In the genomic region with DNA sequence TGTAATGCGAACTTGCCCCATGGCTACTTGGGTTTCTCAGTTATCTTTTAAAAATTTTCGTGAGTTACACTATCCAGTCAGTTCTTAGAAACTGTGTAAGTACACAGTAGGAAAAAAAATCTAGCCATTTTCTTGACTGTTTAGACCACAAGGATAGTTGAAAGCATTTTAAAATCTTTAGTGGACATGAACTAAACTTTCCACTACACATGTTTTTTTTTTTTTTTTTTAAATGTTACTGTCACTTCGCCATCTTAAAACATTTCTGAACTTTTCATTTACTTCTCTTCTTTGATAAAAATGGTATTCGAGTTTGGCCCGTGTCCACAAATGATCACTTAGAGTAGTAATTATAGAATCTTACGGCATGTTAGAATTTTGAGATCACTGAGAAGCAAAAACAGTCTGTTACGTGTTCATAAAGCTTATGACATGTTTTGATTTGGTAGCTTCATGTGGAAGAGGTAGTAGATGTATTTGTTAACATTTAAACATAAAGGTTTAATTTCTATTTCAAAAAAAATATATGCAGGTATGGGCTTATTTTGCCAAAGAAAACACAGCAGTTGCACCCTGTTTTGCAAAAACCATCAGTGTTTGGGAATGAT, we compare ENCODE assay signal across 8 cellular contexts. TPM values are rescaled to one million over a fixed set of nuclear protein-coding genes. Genes with fewer than 3 reads are reported as not detected.
DNase-seq lines count a peak whose midpoint lies in the region; ATAC-seq and TF ChIP-seq lines count a peak whose summit lies in the region.

No MANE protein-coding gene starts in this region.

- H3K9me3 ChIP-seq in HCT116 (ENCODE audit: control insufficient read depth in 1 of 2, insufficient read depth in 1 of 2, low read depth in 1 of 2, low read length in 2 of 2) (no peaks in the 10 kb centered on the region), right cardiac atrium (ENCODE audit: control insufficient read depth, low read length) (no peaks in the 10 kb centered on the region)

- POLR2A ChIA-PET in HCT116 (lab: Charles Lee), result interaction anchor here (1.2 to 2.4 kb wide), 2 partner anchors 12 to 16 kb away, joined by 3 to 7 read pairs; no protein-coding TSS in a partner anchor

- TF ChIP-seq CTCF in HCT116 (IDR thresholded peaks at IDR 0.05 in 2 of 3, conservative IDR thresholded peaks at IDR 0.05 in 1 of 3; ENCODE audit: borderline replicate concordance in 1 of 3, insufficient read depth in 1 of 3, low read depth in 2 of 3, low read length in 2 of 3) (no peak), WI38 (IDR thresholded peaks at IDR 0.05; ENCODE audit: low read depth, low read length) (no peak)

- CTCF ChIA-PET in HCT116 (lab: Charles Lee), result no interaction called here

- RAD21 ChIA-PET in HCT116 (lab: Charles Lee; ENCODE audit: low non-redundant PET in 1 of 2, low total read pairs in 2 of 2, uncharacterized antibody in 2 of 2, unreplicated experiment in 2 of 2), result no interaction called here

- peak overlapping the region; percentile 62 to 67 for H3K4me3 ChIP-seq in HCT116 (replicated peaks in 1 of 2; ENCODE audit: low read depth in 1 of 2, low read length in 2 of 2)
- H3K4me3 ChIP-seq in WI38 (ENCODE audit: low read depth, low read length), result peak overlapping the region; percentile 63
- H3K4me3 ChIP-seq in right cardiac atrium (ENCODE audit: low read length), result peak overlapping the region; percentile 95
- H3K4me3 ChIP-seq in skin epidermis, result peak overlapping the region; percentile 55 to 86 (median 75)

- H3K4me1 ChIP-seq in HCT116 (ENCODE audit: control insufficient read depth in 1 of 2, insufficient read depth in 2 of 2, low read length in 2 of 2) (peaks cover 7 to 10% of the 10 kb centered on the region in 2 experiments), right cardiac atrium (ENCODE audit: control insufficient read depth, insufficient read depth, low read length) (no peaks in the 10 kb centered on the region)

- H3K27ac ChIP-seq in HCT116 (ENCODE audit: low read depth, low read length) (peak overlapping the region; percentile 83), right cardiac atrium (ENCODE audit: low read length) (peak overlapping the region; percentile 97), skin epidermis (peak overlapping the region; percentile 82 to 98 (median 97))

- peaks cover 15 to 16% of the 10 kb centered on the region in 2 experiments for H3K36me3 ChIP-seq in HCT116 (ENCODE audit: control insufficient read depth in 1 of 2, insufficient read depth in 2 of 2, low read length in 2 of 2)

- H3K9ac ChIP-seq in HCT116 (ENCODE audit: low read length), result peak overlapping the region; percentile 88

- WGBS in right cardiac atrium, result 13% methylated on average over 7 of the region's 7 CpGs

- peak overlapping the region; percentile 67 for H3K4me2 ChIP-seq in HCT116 (ENCODE audit: low read length)

- no peak overlapping the region for H2AFZ ChIP-seq in HCT116 (ENCODE audit: low read depth, low read length, poor library complexity, severe bottlenecking)

- BruUV-seq in HCT116 (replicated peaks; lab: Mats Ljungman, UMichigan), result no TSS peak

- ATAC-seq in HCT116 (no peak), right cardiac atrium (no peak), GM21390 (IDR thresholded peaks at IDR 0.05; ENCODE audit: unreplicated experiment) (no peak), GM18498 (IDR thresholded peaks at IDR 0.05; ENCODE audit: unreplicated experiment) (no peak)

- H4K20me1 ChIP-seq in HCT116 (ENCODE audit: insufficient read depth), result peaks cover 8% of the 10 kb centered on the region; the same call in 1 of the 2 replicates

- no peaks in the 10 kb centered on the region for H3K27me3 ChIP-seq in HCT116 (ENCODE audit: insufficient read depth, low read length)
- no peaks in the 10 kb centered on the region for H3K27me3 ChIP-seq in right cardiac atrium (ENCODE audit: control insufficient read depth, insufficient read depth)

- intact Hi-C loops in HCT116 (cut with micrococcal nuclease) (no loop called here), right cardiac atrium (cut with DNase I) (no loop called here)

- H3K9me2 ChIP-seq in HCT116 (ENCODE audit: insufficient read depth), result no peaks in the 10 kb centered on the region

- no peak for TF ChIP-seq RAD21 in HCT116 (IDR thresholded peaks at IDR 0.05; ENCODE audit: low read depth)

- peaks cover 59% of the 10 kb centered on the region for H3K79me2 ChIP-seq in HCT116 (ENCODE audit: insufficient read depth, low read length)

- DNase-seq in HCT116 (ENCODE audit: low read depth, low spot score), result no peak
- DNase-seq in right cardiac atrium, result no peak
- DNase-seq in GDM1 (lab: John Stamatoyannopoulos, UW), result no peak
- DNase-seq in activated CD8-positive, alpha-beta memory T cell treated with anti-CD3 and anti-CD28 coated beads for 24 hours, result no peak

- no peak for TF ChIP-seq POLR2A in HCT116 (IDR thresholded peaks at IDR 0.05; ENCODE audit: borderline replicate concordance, extremely low read depth, insufficient read depth, insufficient read length)

TF ChIP-seq in HCT116, 20 proteins besides CTCF, POLR2A, EP300 and RAD21:
- TF ChIP-seq ELF1 (IDR thresholded peaks at IDR 0.05; ENCODE audit: borderline replicate concordance, low read depth) (no peak), JUND (IDR thresholded peaks at IDR 0.05) (no peak), YY1 (IDR thresholded peaks at IDR 0.05; ENCODE audit: extremely low read depth, insufficient replicate concordance, low read depth, low read length) (no peak), POLR2AphosphoS5 (IDR thresholded peaks at IDR 0.05; ENCODE audit: low read depth, low read length) (no peak), EZH2 (IDR thresholded peaks at IDR 0.05) (no peak), EZH2phosphoT487 (IDR thresholded peaks at IDR 0.05; ENCODE audit: borderline replicate concordance) (no peak), SP1 (IDR thresholded peaks at IDR 0.05; ENCODE audit: low read depth) (no peak), SRF (IDR thresholded peaks at IDR 0.05; ENCODE audit: low read depth) (no peak), ZFX (IDR thresholded peaks at IDR 0.05) (no peak), CEBPB (IDR thresholded peaks at IDR 0.05; ENCODE audit: low read depth) (no peak), TCF7L2 (IDR thresholded peaks at IDR 0.05; ENCODE audit: borderline replicate concordance, extremely low read depth, insufficient read depth, insufficient read length) (no peak), SIN3A (IDR thresholded peaks at IDR 0.05; ENCODE audit: low read depth) (no peak)
- TF ChIP-seq, protein P1, sequence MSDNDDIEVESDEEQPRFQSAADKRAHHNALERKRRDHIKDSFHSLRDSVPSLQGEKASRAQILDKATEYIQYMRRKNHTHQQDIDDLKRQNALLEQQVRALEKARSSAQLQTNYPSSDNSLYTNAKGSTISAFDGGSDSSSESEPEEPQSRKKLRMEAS (IDR thresholded peaks at IDR 0.05), result no peak
- TF ChIP-seq, protein P2, sequence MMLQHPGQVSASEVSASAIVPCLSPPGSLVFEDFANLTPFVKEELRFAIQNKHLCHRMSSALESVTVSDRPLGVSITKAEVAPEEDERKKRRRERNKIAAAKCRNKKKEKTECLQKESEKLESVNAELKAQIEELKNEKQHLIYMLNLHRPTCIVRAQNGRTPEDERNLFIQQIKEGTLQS (IDR thresholded peaks at IDR 0.05), result no peak
- TF ChIP-seq, protein P3, sequence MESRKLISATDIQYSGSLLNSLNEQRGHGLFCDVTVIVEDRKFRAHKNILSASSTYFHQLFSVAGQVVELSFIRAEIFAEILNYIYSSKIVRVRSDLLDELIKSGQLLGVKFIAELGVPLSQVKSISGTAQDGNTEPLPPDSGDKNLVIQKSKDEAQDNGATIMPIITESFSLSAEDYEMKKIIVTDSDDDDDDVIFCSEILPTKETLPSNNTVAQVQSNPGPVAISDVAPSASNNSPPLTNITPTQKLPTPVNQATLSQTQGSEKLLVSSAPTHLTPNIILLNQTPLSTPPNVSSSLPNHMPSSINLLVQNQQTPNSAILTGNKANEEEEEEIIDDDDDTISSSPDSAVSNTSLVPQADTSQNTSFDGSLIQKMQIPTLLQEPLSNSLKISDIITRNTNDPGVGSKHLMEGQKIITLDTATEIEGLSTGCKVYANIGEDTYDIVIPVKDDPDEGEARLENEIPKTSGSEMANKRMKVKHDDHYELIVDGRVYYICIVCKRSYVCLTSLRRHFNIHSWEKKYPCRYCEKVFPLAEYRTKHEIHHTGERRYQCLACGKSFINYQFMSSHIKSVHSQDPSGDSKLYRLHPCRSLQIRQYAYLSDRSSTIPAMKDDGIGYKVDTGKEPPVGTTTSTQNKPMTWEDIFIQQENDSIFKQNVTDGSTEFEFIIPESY (IDR thresholded peaks at IDR 0.05; ENCODE audit: extremely low read depth, insufficient replicate concordance, low read length), result no peak

RNA-seq across cellular contexts. Expression of a gene that starts 1.0 kb away (rescaled TPM):
- 24.9 TPM for total RNA-seq in HCT116 (2021; ENCODE audit: unreplicated experiment)
- polyA plus RNA-seq in HCT116 (2012), result 10.6 and 13.6 TPM in 2 replicates
- 10 to 100 TPM; 23.0 to 28.9 (median 25.0) TPM for total RNA-seq in right cardiac atrium
- 29.9 TPM for polyA plus RNA-seq in right cardiac atrium
